15 cellular contexts compared by ENCODE assay signal in genomic region chr1:166855558-166855957, GRCh38.
"Had no signal": no experiment of that assay in that cellular context is flagged by ENCODE, and none has a peak within 500 bp of the region (broad histone marks: within the 10 kb centered on the region; RNA-seq: fewer than 3 reads in every experiment).

No MANE protein-coding gene starts in this region.

- ATAC-seq: body of pancreas; natural killer cell treated with Interleukin-12 subunit alpha and Interleukin-12 subunit beta and Interleukin-15 and Interleukin-18, amount 100 ng/mL, for 72 hours had no signal

- H3K9me3 Mint-ChIP-seq: activated CD4-positive, alpha-beta memory T cell treated with anti-CD3 and anti-CD28 coated beads, Interleukin-2, amount 10 ng/mL, durations not matched to agents 7 days and 5 days; activated T-helper 1 cell treated with anti-CD3 and anti-CD28 coated beads, Interleukin-12 subunit alpha, Interleukin-12 subunit beta, Interleukin-2, Interleukin-4 antibody, amounts not matched to agents 30 ng/mL and 10 ng/mL and 1 ng/mL, durations not matched to agents 14 hours and 24 hours and 36 hours; natural killer cell treated with Interleukin-12 subunit alpha and Interleukin-12 subunit beta and Interleukin-15 and Interleukin-18, amount 100 ng/mL, for 72 hours had no signal

- H3K27me3 Mint-ChIP-seq: activated CD4-positive, alpha-beta memory T cell treated with anti-CD3 and anti-CD28 coated beads, Interleukin-2, amount 10 ng/mL, durations not matched to agents 7 days and 5 days; natural killer cell treated with Interleukin-12 subunit alpha and Interleukin-12 subunit beta and Interleukin-15 and Interleukin-18, amount 100 ng/mL, for 72 hours had no signal

- H3K4me3 Mint-ChIP-seq: activated CD4-positive, alpha-beta memory T cell treated with anti-CD3 and anti-CD28 coated beads, Interleukin-2, amount 10 ng/mL, durations not matched to agents 7 days and 5 days; activated T-helper 1 cell treated with anti-CD3 and anti-CD28 coated beads, Interleukin-12 subunit alpha, Interleukin-12 subunit beta, Interleukin-2, Interleukin-4 antibody, amounts not matched to agents 30 ng/mL and 10 ng/mL and 1 ng/mL, durations not matched to agents 14 hours and 24 hours and 36 hours; natural killer cell treated with Interleukin-12 subunit alpha and Interleukin-12 subunit beta and Interleukin-15 and Interleukin-18, amount 100 ng/mL, for 72 hours had no signal

- H3K27ac Mint-ChIP-seq: activated CD4-positive, alpha-beta memory T cell treated with anti-CD3 and anti-CD28 coated beads, Interleukin-2, amount 10 ng/mL, durations not matched to agents 7 days and 5 days; activated T-helper 1 cell treated with anti-CD3 and anti-CD28 coated beads, Interleukin-12 subunit alpha, Interleukin-12 subunit beta, Interleukin-2, Interleukin-4 antibody, amounts not matched to agents 30 ng/mL and 10 ng/mL and 1 ng/mL, durations not matched to agents 14 hours and 24 hours and 36 hours; natural killer cell treated with Interleukin-12 subunit alpha and Interleukin-12 subunit beta and Interleukin-15 and Interleukin-18, amount 100 ng/mL, for 72 hours had no signal

- H3K4me1 ChIP-seq: body of pancreas, colonic mucosa, foreskin keratinocyte, transverse colon had no signal

- H3K9me3 ChIP-seq: body of pancreas, colonic mucosa, transverse colon had no signal

- H3K27me3 ChIP-seq: body of pancreas, colonic mucosa, foreskin keratinocyte, transverse colon had no signal

- DNase-seq: activated CD4-positive, alpha-beta memory T cell treated with anti-CD3 and anti-CD28 coated beads, Interleukin-2, amount 10 ng/mL, durations not matched to agents 7 days and 5 days; activated CD8-positive, alpha-beta memory T cell treated with anti-CD3 and anti-CD28 coated beads, Interleukin-2, amount 50 U/mL, for 4 hours; activated gamma-delta T cell treated with Interleukin-2 at 50 U/mL for 16 hours; body of pancreas; central memory CD4-positive, alpha-beta T cell; colonic mucosa; hippocampal formation; stimulated activated naive CD4-positive, alpha-beta T cell treated with Interleukin-2 at 50 U/mL for 16 hours; SW 1271; transverse colon; WERI-Rb-1 had no signal

- H3K27ac ChIP-seq: body of pancreas, colonic mucosa, foreskin keratinocyte, transverse colon, WERI-Rb-1 had no signal

- H3K4me3 ChIP-seq: body of pancreas, colonic mucosa, lung, transverse colon had no signal
